ENCODE assay signal across 16 cellular contexts in genomic region chr5:148421661-148422060, GRCh38. TPM values are rescaled to one million over a fixed set of nuclear protein-coding genes. Genes with fewer than 3 reads are reported as not detected.
A peak's percentile ranks its signal among the peaks of the same experiment; 100 is the strongest.
DNase-seq lines count a peak whose midpoint lies in the region; ATAC-seq and TF ChIP-seq lines count a peak whose summit lies in the region.
"Had no signal": no experiment of that assay in that cellular context is flagged by ENCODE, and none has a peak within 500 bp of the region (broad histone marks: within the 10 kb centered on the region; RNA-seq: fewer than 3 reads in every experiment).

No MANE protein-coding gene starts in this region.

- H3K4me3 Mint-ChIP-seq in activated naive CD8-positive, alpha-beta T cell = no peak overlapping the region
- no peak overlapping the region for H3K4me3 Mint-ChIP-seq in activated naive CD8-positive, alpha-beta T cell treated with anti-CD3 and anti-CD28 coated beads, Interleukin-2, amount 50 U/mL, for 24 hours
- H3K4me3 Mint-ChIP-seq in activated naive CD8-positive, alpha-beta T cell treated with anti-CD3 and anti-CD28 coated beads for 36 hours = no peak overlapping the region
- H3K4me3 Mint-ChIP-seq in stimulated activated memory B cell treated with anti-CD40 and anti-IgM and Interleukin-4, amounts not matched to agents 10 μg/mL and 1 μg/mL and 100 μg/mL, for 72 hours = no peak overlapping the region
- H3K4me3 Mint-ChIP-seq in mesothelial cell of epicardium = no peak overlapping the region

- DNase-seq in activated naive CD8-positive, alpha-beta T cell treated with anti-CD3 and anti-CD28 coated beads, Interleukin-2, amount 50 U/mL, for 24 hours = no peak
- DNase-seq in COLO829 (ENCODE audit: low spot score) (peak; percentile 58), mesothelial cell of epicardium (ENCODE audit: low spot score in 2 of 2, unreplicated experiment in 2 of 2) (no peak), HT-29 (ENCODE audit: low spot score) (no peak)
- no peak for DNase-seq in activated naive CD8-positive, alpha-beta T cell treated with anti-CD3 and anti-CD28 coated beads for 36 hours
- DNase-seq: EL, GF-D8, KG1, NCI-H1105 treated with DMSO at 0.1 percent for 48 hours, NCI-H1694 treated with DMSO at 0.1 percent for 48 hours, NCI-H2081 treated with DMSO at 0.1 percent for 48 hours, NCI-H2171 treated with DMSO at 0.1 percent for 48 hours, NCI-H526, Peyer's patch had no signal

- ATAC-seq in activated naive CD8-positive, alpha-beta T cell treated with anti-CD3 and anti-CD28 coated beads, Interleukin-2, amount 50 U/mL, for 24 hours = no peak
- no peak for ATAC-seq in stimulated activated memory B cell treated with anti-CD40 and anti-IgM and Interleukin-4, amounts not matched to agents 10 μg/mL and 1 μg/mL and 100 μg/mL, for 72 hours

- TF ChIP-seq CTCF in mesothelial cell of epicardium (IDR thresholded peaks at IDR 0.05; ENCODE audit: unreplicated experiment) = no peak

- H3K9me3 Mint-ChIP-seq in activated naive CD8-positive, alpha-beta T cell (ENCODE audit: low read depth) = no peaks in the 10 kb centered on the region
- no peaks in the 10 kb centered on the region for H3K9me3 Mint-ChIP-seq in activated naive CD8-positive, alpha-beta T cell treated with anti-CD3 and anti-CD28 coated beads, Interleukin-2, amount 50 U/mL, for 24 hours
- no peaks in the 10 kb centered on the region for H3K9me3 Mint-ChIP-seq in activated naive CD8-positive, alpha-beta T cell treated with anti-CD3 and anti-CD28 coated beads for 36 hours
- no peaks in the 10 kb centered on the region for H3K9me3 Mint-ChIP-seq in stimulated activated memory B cell treated with anti-CD40 and anti-IgM and Interleukin-4, amounts not matched to agents 10 μg/mL and 1 μg/mL and 100 μg/mL, for 72 hours
- no peaks in the 10 kb centered on the region for H3K9me3 Mint-ChIP-seq in mesothelial cell of epicardium

- peak overlapping the region; percentile 4 for H3K27ac Mint-ChIP-seq in activated naive CD8-positive, alpha-beta T cell
- no peak overlapping the region for H3K27ac Mint-ChIP-seq in activated naive CD8-positive, alpha-beta T cell treated with anti-CD3 and anti-CD28 coated beads, Interleukin-2, amount 50 U/mL, for 24 hours
- H3K27ac Mint-ChIP-seq in activated naive CD8-positive, alpha-beta T cell treated with anti-CD3 and anti-CD28 coated beads for 36 hours = peak overlapping the region; percentile 55
- peak overlapping the region; percentile 43 for H3K27ac Mint-ChIP-seq in stimulated activated memory B cell treated with anti-CD40 and anti-IgM and Interleukin-4, amounts not matched to agents 10 μg/mL and 1 μg/mL and 100 μg/mL, for 72 hours
- no peak overlapping the region for H3K27ac Mint-ChIP-seq in mesothelial cell of epicardium

- peaks cover 17% of the 10 kb centered on the region for H3K36me3 Mint-ChIP-seq in activated naive CD8-positive, alpha-beta T cell
- peaks cover 66% of the 10 kb centered on the region for H3K36me3 Mint-ChIP-seq in activated naive CD8-positive, alpha-beta T cell treated with anti-CD3 and anti-CD28 coated beads, Interleukin-2, amount 50 U/mL, for 24 hours (ENCODE audit: low read depth)
- H3K36me3 Mint-ChIP-seq in activated naive CD8-positive, alpha-beta T cell treated with anti-CD3 and anti-CD28 coated beads for 36 hours = peaks cover 26% of the 10 kb centered on the region
- H3K36me3 Mint-ChIP-seq in stimulated activated memory B cell treated with anti-CD40 and anti-IgM and Interleukin-4, amounts not matched to agents 10 μg/mL and 1 μg/mL and 100 μg/mL, for 72 hours = peaks cover 74% of the 10 kb centered on the region
- H3K36me3 Mint-ChIP-seq in mesothelial cell of epicardium = peaks cover 50% of the 10 kb centered on the region

- H3K27me3 Mint-ChIP-seq in activated naive CD8-positive, alpha-beta T cell = no peaks in the 10 kb centered on the region
- no peaks in the 10 kb centered on the region for H3K27me3 Mint-ChIP-seq in activated naive CD8-positive, alpha-beta T cell treated with anti-CD3 and anti-CD28 coated beads, Interleukin-2, amount 50 U/mL, for 24 hours
- H3K27me3 Mint-ChIP-seq in activated naive CD8-positive, alpha-beta T cell treated with anti-CD3 and anti-CD28 coated beads for 36 hours = no peaks in the 10 kb centered on the region
- H3K27me3 Mint-ChIP-seq in stimulated activated memory B cell treated with anti-CD40 and anti-IgM and Interleukin-4, amounts not matched to agents 10 μg/mL and 1 μg/mL and 100 μg/mL, for 72 hours = no peaks in the 10 kb centered on the region
- H3K27me3 Mint-ChIP-seq in mesothelial cell of epicardium (ENCODE audit: low read depth) = no peaks in the 10 kb centered on the region

- peaks cover 2% of the 10 kb centered on the region for H3K4me1 Mint-ChIP-seq in activated naive CD8-positive, alpha-beta T cell (ENCODE audit: low read depth)
- H3K4me1 Mint-ChIP-seq in activated naive CD8-positive, alpha-beta T cell treated with anti-CD3 and anti-CD28 coated beads, Interleukin-2, amount 50 U/mL, for 24 hours = peaks cover 9% of the 10 kb centered on the region
- peaks cover 6% of the 10 kb centered on the region for H3K4me1 Mint-ChIP-seq in activated naive CD8-positive, alpha-beta T cell treated with anti-CD3 and anti-CD28 coated beads for 36 hours
- H3K4me1 Mint-ChIP-seq in stimulated activated memory B cell treated with anti-CD40 and anti-IgM and Interleukin-4, amounts not matched to agents 10 μg/mL and 1 μg/mL and 100 μg/mL, for 72 hours = no peaks in the 10 kb centered on the region
- H3K4me1 Mint-ChIP-seq in mesothelial cell of epicardium = no peaks in the 10 kb centered on the region

RNA-seq across cellular contexts. Expression of gene FBXO38, which starts 37.9 kb away (rescaled TPM):
- 10 to 100 TPM; 35.9 to 38.8 TPM for total RNA-seq in activated naive CD8-positive, alpha-beta T cell treated with anti-CD3 and anti-CD28 coated beads for 36 hours
- total RNA-seq in mesothelial cell of epicardium = 54.9 to 63.3 TPM (median 55.8 TPM) in 3 replicates
- 21.4 and 24.2 TPM in 2 replicates for total RNA-seq in HT-29 (2014; rRNA removed; shearing (Covaris generic))

Comparison
In these comparisons a context has a peak if more than half of its experiments do, and no peak if none do; other contexts are left out.
1. H3K27ac Mint-ChIP-seq: peak in activated naive CD8-positive, alpha-beta T cell (single experiment), activated naive CD8-positive, alpha-beta T cell treated with anti-CD3 and anti-CD28 coated beads for 36 hours (single experiment) and stimulated activated memory B cell treated with anti-CD40 and anti-IgM and Interleukin-4, amounts not matched to agents 10 μg/mL and 1 μg/mL and 100 μg/mL, for 72 hours (single experiment); none in activated naive CD8-positive, alpha-beta T cell treated with anti-CD3 and anti-CD28 coated beads, Interleukin-2, amount 50 U/mL, for 24 hours (single experiment) and mesothelial cell of epicardium (single experiment).